In genomic region chr18:76482267-76482666, GRCh38 we compare ENCODE assay signal across 1 cellular context.
TF ChIP-seq lines count a peak whose summit lies in the region.

No MANE protein-coding gene starts in this region.

TF ChIP-seq in GM23338, 12 proteins besides CTCF, POLR2A, EP300 and RAD21 (continued from another document):
- TF ChIP-seq ZNF462 (CRISPR knock-in tag; IDR thresholded peaks at IDR 0.05) (no peak), EZH2phosphoT487 (IDR thresholded peaks at IDR 0.05; ENCODE audit: unreplicated experiment) (no peak), NANOG (IDR thresholded peaks at IDR 0.05; ENCODE audit: borderline replicate concordance) (no peak), EZH2 (IDR thresholded peaks at IDR 0.05; ENCODE audit: low read depth, unreplicated experiment) (no peak)
